ENCODE assay signal across 8 cellular contexts in the genomic region with DNA sequence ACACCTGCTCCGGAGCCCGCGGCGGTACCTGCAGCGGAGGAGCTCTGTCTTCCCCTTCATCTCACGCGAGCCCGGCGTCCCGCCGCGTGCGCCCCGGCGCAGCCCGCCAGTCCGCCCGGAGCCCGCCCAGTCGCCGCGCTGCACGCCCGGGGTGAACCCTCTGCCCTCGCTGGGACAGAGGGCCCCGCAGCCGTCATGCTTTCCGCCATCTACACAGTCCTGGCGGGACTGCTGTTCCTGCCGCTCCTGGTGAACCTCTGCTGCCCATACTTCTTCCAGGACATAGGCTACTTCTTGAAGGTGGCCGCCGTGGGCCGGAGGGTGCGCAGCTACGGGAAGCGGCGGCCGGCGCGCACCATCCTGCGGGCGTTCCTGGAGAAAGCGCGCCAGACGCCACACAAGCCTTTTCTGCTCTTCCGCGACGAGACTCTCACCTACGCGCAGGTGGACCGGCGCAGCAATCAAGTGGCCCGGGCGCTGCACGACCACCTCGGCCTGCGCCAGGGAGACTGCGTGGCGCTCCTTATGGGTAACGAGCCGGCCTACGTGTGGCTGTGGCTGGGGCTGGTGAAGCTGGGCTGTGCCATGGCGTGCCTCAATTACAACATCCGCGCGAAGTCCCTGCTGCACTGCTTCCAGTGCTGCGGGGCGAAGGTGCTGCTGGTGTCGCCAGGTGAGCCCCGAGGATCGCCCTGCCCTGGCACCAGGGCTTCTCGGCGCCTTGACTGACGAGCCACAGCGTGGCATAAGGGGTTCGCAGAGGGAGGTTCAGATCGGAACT. TPM values are rescaled to one million over a fixed set of nuclear protein-coding genes. Genes with fewer than 3 reads are reported as not detected.
DNase-seq lines count a peak whose midpoint lies in the region; ATAC-seq and TF ChIP-seq lines count a peak whose summit lies in the region.

No MANE protein-coding gene starts in this region.

- no peak for TF ChIP-seq RAD21 in IMR-90 (IDR thresholded peaks at IDR 0.05; ENCODE audit: low read length)

- BruUV-seq in IMR-90 (replicated peaks; lab: Mats Ljungman, UMichigan): no TSS peak

- H3K27ac ChIP-seq in CD4-positive, alpha-beta memory T cell (ENCODE audit: low read depth, low read length): no peak overlapping the region
- H3K27ac ChIP-seq in IMR-90 (ENCODE audit: insufficient read depth, low read length) (no peak overlapping the region), lung (ENCODE audit: low read depth in 1 of 2, low read length in 1 of 2) (no peak overlapping the region)

- no peak overlapping the region for H2BK120ac ChIP-seq in IMR-90 (ENCODE audit: low read depth, low read length)

- H3K27me3 ChIP-seq in CD4-positive, alpha-beta memory T cell (ENCODE audit: insufficient read depth, low read length): no peaks in the 10 kb centered on the region
- H3K27me3 ChIP-seq in IMR-90 (ENCODE audit: control insufficient read depth, insufficient read depth, low read length): peaks cover 49% of the 10 kb centered on the region
- H3K27me3 ChIP-seq in lung (ENCODE audit: control insufficient read depth, insufficient read depth): no peaks in the 10 kb centered on the region

- H3K4me1 Mint-ChIP-seq in CD4-positive, alpha-beta memory T cell: peaks cover 9 to 23% (median 13%) of the 10 kb centered on the region in 4 donors
- H3K4me1 Mint-ChIP-seq in stimulated activated naive B cell treated with anti-CD40 and anti-IgM and Interleukin-4, amounts not matched to agents 10 μg/mL and 1 μg/mL and 100 μg/mL, for 72 hours: peaks cover 10 to 15% of the 10 kb centered on the region in 2 donors

- H2AK5ac ChIP-seq in IMR-90 (ENCODE audit: low read depth, low read length): no peak overlapping the region

- peak overlapping the region; percentile 32 to 65 for H3K4me3 ChIP-seq in CD4-positive, alpha-beta memory T cell (ENCODE audit: low read length in 2 of 2)
- peak overlapping the region; percentile 78 for H3K4me3 ChIP-seq in IMR-90 (ENCODE audit: insufficient read depth, low read depth, low read length)
- peak overlapping the region; percentile 20 for H3K4me3 ChIP-seq in lung

- in situ Hi-C loops in IMR-90 (cut with MboI; ENCODE audit: low sequenced_read_pairs): no loop called here

- no peak overlapping the region for H4K91ac ChIP-seq in IMR-90 (ENCODE audit: insufficient read depth, low read depth, low read length)

- DNase-seq in CD4-positive, alpha-beta memory T cell: peak in 4 of 5 donors; percentile 9 to 39 (median 34)
- DNase-seq in IMR-90 (peak; percentile 15), UCSD-AML1 (lab: John Stamatoyannopoulos, UW; ENCODE audit: unreplicated experiment) (peak; percentile 56), dermis blood vessel endothelial cell (peak; percentile 42), lung (ENCODE audit: low spot score) (no peak), cortex of kidney (lab: John Stamatoyannopoulos, UW) (no peak)
- DNase-seq in stimulated activated naive B cell treated with anti-CD40 and anti-IgM and Interleukin-4, amounts not matched to agents 10 μg/mL and 1 μg/mL and 100 μg/mL, for 72 hours: peak; percentile 36

- no peak overlapping the region for H3K18ac ChIP-seq in IMR-90 (ENCODE audit: low read depth, low read length)

- H3K14ac ChIP-seq in IMR-90 (replicated peaks; ENCODE audit: low read depth, low read length): 0 out of 2 replicates have a peak overlapping the region, but pooled peaks have one; percentile 8

- H3K9me3 Mint-ChIP-seq in CD4-positive, alpha-beta memory T cell: no peaks in the 10 kb centered on the region
- H3K9me3 Mint-ChIP-seq in stimulated activated naive B cell treated with anti-CD40 and anti-IgM and Interleukin-4, amounts not matched to agents 10 μg/mL and 1 μg/mL and 100 μg/mL, for 72 hours: no peaks in the 10 kb centered on the region

- H3K36me3 ChIP-seq in CD4-positive, alpha-beta memory T cell (ENCODE audit: insufficient read depth, low read length): no peaks in the 10 kb centered on the region
- no peaks in the 10 kb centered on the region for H3K36me3 ChIP-seq in IMR-90 (ENCODE audit: control insufficient read depth, insufficient read depth, low read length)
- H3K36me3 ChIP-seq in lung (ENCODE audit: control insufficient read depth in 2 of 2, insufficient read depth in 2 of 2, low read length in 2 of 2): no peaks in the 10 kb centered on the region

- dilution Hi-C loops in IMR-90 (cut with HindIII; ENCODE audit: low sequenced_read_pairs, unreplicated experiment): no loop called here

- H3K4ac ChIP-seq in IMR-90 (ENCODE audit: low read depth, low read length): no peak overlapping the region

- H3K27ac Mint-ChIP-seq in CD4-positive, alpha-beta memory T cell: peak overlapping the region in 4 of 7 donors; percentile 29 to 78 (median 58)
- H3K27ac Mint-ChIP-seq in stimulated activated naive B cell treated with anti-CD40 and anti-IgM and Interleukin-4, amounts not matched to agents 10 μg/mL and 1 μg/mL and 100 μg/mL, for 72 hours: peak overlapping the region; percentile 70

- 0 out of 2 replicates have a peak overlapping the region, but pooled peaks have one; percentile 6 for H3K23ac ChIP-seq in IMR-90 (ENCODE audit: low read depth, low read length)

- no peaks in the 10 kb centered on the region for H3K79me1 ChIP-seq in IMR-90 (ENCODE audit: low read depth in 1 of 2, low read length in 2 of 2)

- peaks cover 5 to 15% of the 10 kb centered on the region in 2 donors for H3K27me3 Mint-ChIP-seq in CD4-positive, alpha-beta memory T cell
- H3K27me3 Mint-ChIP-seq in stimulated activated naive B cell treated with anti-CD40 and anti-IgM and Interleukin-4, amounts not matched to agents 10 μg/mL and 1 μg/mL and 100 μg/mL, for 72 hours: peaks cover 22 to 30% of the 10 kb centered on the region in 2 donors

- intact Hi-C loops in CD4-positive, alpha-beta memory T cell (cut with micrococcal nuclease): loop anchor here (1.0 kb wide), 1 partner anchor 134 kb away; no protein-coding TSS in a partner anchor
- intact Hi-C loops in IMR-90 (cut with micrococcal nuclease): no loop called here

- H3K9me1 ChIP-seq in IMR-90 (ENCODE audit: insufficient read depth, low read length): no peaks in the 10 kb centered on the region

- H2BK5ac ChIP-seq in IMR-90 (ENCODE audit: low read depth, low read length, poor library complexity, severe bottlenecking): no peak overlapping the region

- H2AFZ ChIP-seq in IMR-90 (replicated peaks; ENCODE audit: low read length, poor library complexity): peak overlapping the region; percentile 92

- no peaks in the 10 kb centered on the region for H3K9me3 ChIP-seq in CD4-positive, alpha-beta memory T cell (ENCODE audit: control insufficient read depth in 1 of 2, low read length in 2 of 2)
- H3K9me3 ChIP-seq in IMR-90 (ENCODE audit: control insufficient read depth, insufficient read depth, low read length): no peaks in the 10 kb centered on the region
- H3K9me3 ChIP-seq in lung (ENCODE audit: control insufficient read depth in 2 of 2, insufficient read depth in 1 of 2, low read length in 1 of 2): peaks cover 0 to 3% of the 10 kb centered on the region in 2 donors

- no peak overlapping the region for H4K5ac ChIP-seq in IMR-90 (ENCODE audit: low read depth, low read length)

- no peak overlapping the region for H2AK9ac ChIP-seq in IMR-90 (replicated peaks; ENCODE audit: low read depth, low read length, poor library complexity)

- no peaks in the 10 kb centered on the region for H4K20me1 ChIP-seq in IMR-90 (ENCODE audit: insufficient read depth, low read length)

- H3K4me3 Mint-ChIP-seq in CD4-positive, alpha-beta memory T cell: peak overlapping the region; percentile 91 to 98 (median 92)
- peak overlapping the region; percentile 93 to 97 for H3K4me3 Mint-ChIP-seq in stimulated activated naive B cell treated with anti-CD40 and anti-IgM and Interleukin-4, amounts not matched to agents 10 μg/mL and 1 μg/mL and 100 μg/mL, for 72 hours

- peaks cover 10% of the 10 kb centered on the region for H3K4me1 ChIP-seq in CD4-positive, alpha-beta memory T cell (ENCODE audit: insufficient read depth, low read length)
- peaks cover 3% of the 10 kb centered on the region; the same call in 1 of the 2 replicates for H3K4me1 ChIP-seq in IMR-90 (ENCODE audit: control insufficient read depth, insufficient read depth, low read length)
- H3K4me1 ChIP-seq in lung (ENCODE audit: control insufficient read depth in 2 of 2, insufficient read depth in 2 of 2, low read length in 2 of 2): peaks cover 0 to 9% of the 10 kb centered on the region in 2 donors

- H3K36me3 Mint-ChIP-seq in CD4-positive, alpha-beta memory T cell: peaks cover 0 to 4% of the 10 kb centered on the region in 2 donors
- H3K36me3 Mint-ChIP-seq in stimulated activated naive B cell treated with anti-CD40 and anti-IgM and Interleukin-4, amounts not matched to agents 10 μg/mL and 1 μg/mL and 100 μg/mL, for 72 hours: no peaks in the 10 kb centered on the region

- 4% methylated on average over 19 of the region's 77 CpGs; no CpG with 5 or more reads in 1 of the 2 experiments for WGBS in IMR-90 (ENCODE audit: extremely low coverage in 2 of 2, insufficient read length in 1 of 2), 2 experiments
- 1 to 2% methylated on average over 77 of the region's 77 CpGs for WGBS in lung, 2 donors

- CTCF ChIA-PET in CD4-positive, alpha-beta memory T cell (lab: Charles Lee; ENCODE audit: partially characterized antibody): interaction anchor here (0.7 to 5.2 kb wide), 3 partner anchors 13 to 229 kb away, joined by 3 to 44 read pairs (median 4); no protein-coding TSS in a partner anchor
- CTCF ChIA-PET in IMR-90 (lab: Yijun Ruan, JAX): no interaction called here

- no peak overlapping the region for H3K56ac ChIP-seq in IMR-90 (ENCODE audit: extremely low read depth, insufficient read depth, low read length)

- no peak overlapping the region for H4K8ac ChIP-seq in IMR-90 (ENCODE audit: low read depth in 2 of 2, low read length in 2 of 2)

- ATAC-seq in GM19463 (IDR thresholded peaks at IDR 0.05; ENCODE audit: unreplicated experiment) (peak; percentile 52), IMR-90 (ENCODE audit: low read depth) (peak; percentile 88), lung (ENCODE audit: insufficient read depth, low FRiP score) (peak; percentile 45)
- ATAC-seq in stimulated activated naive B cell treated with anti-CD40 and anti-IgM and Interleukin-4, amounts not matched to agents 10 μg/mL and 1 μg/mL and 100 μg/mL, for 72 hours (replicated peaks): peak; percentile 77 to 82

- H2BK20ac ChIP-seq in IMR-90 (ENCODE audit: low read depth, low read length): no peak overlapping the region

- no peak overlapping the region for H2BK15ac ChIP-seq in IMR-90 (ENCODE audit: low read depth, low read length)

- TF ChIP-seq CTCF in IMR-90 (conservative IDR thresholded peaks at IDR 0.05; ENCODE audit: low read depth, low read length) (no peak), lung (IDR thresholded peaks at IDR 0.05; ENCODE audit: control extremely low read depth, extremely low read depth) (no peak)

- no peak for TF ChIP-seq POLR2A in IMR-90 (IDR thresholded peaks at IDR 0.05; ENCODE audit: low read depth, low read length)

- H3K9ac ChIP-seq in IMR-90 (ENCODE audit: low read depth, low read length): no peak overlapping the region

- H3K4me2 ChIP-seq in IMR-90 (ENCODE audit: low read depth, low read length): peak overlapping the region; percentile 98

- POLR2A ChIA-PET in CD4-positive, alpha-beta memory T cell (lab: Charles Lee; ENCODE audit: partially characterized antibody): interaction anchor here (1.2 to 1.7 kb wide), 3 partner anchors 78 to 241 kb away, joined by 3 to 6 read pairs (median 4); a partner anchor contains a TSS
- POLR2A ChIA-PET in IMR-90 (lab: Charles Lee; ENCODE audit: unreplicated experiment): interaction anchor here (0.6 kb wide), 1 partner anchor 153 kb away, joined by 4 read pairs; no protein-coding TSS in a partner anchor

RNA-seq across cellular contexts. Expression of a gene that starts 0.4 kb away (rescaled TPM):
- under 1 TPM; 0.61 to 0.75 TPM for total RNA-seq in CD4-positive, alpha-beta memory T cell
- under 1 TPM in 1 of 2 donors, not detected in 1; 0.93 TPM for polyA plus RNA-seq in CD4-positive, alpha-beta memory T cell
- total RNA-seq in IMR-90 (2012; rRNA removed) (under 0.01 TPM in 1 of 2 replicates, not detected in the other), dermis blood vessel endothelial cell (5.1 and 7.1 TPM in 2 replicates), lung (1 to 10 TPM; 5.9 to 6.6 TPM)
- polyA plus RNA-seq in IMR-90 (2012; rRNA removed) (not detected in 2 replicates), lung (1 to 10 TPM; 3.5 to 4.5 TPM)
- 0.03 TPM in 1 of 2 replicates, not detected in the other for polyA plus RNA-seq in IMR-90 (2012; cell fraction: cytosol; rRNA removed)
- not detected in 2 replicates for polyA plus RNA-seq in IMR-90 (2012; cell fraction: nucleus; rRNA removed; ENCODE audit: low replicate concordance)

Comparison
In these comparisons a context has a peak if more than half of its experiments do, and no peak if none do; other contexts are left out.
1. DNase-seq: peak in CD4-positive, alpha-beta memory T cell (4 of 5), IMR-90 (single experiment), UCSD-AML1 (single experiment), dermis blood vessel endothelial cell (single experiment) and stimulated activated naive B cell treated with anti-CD40 and anti-IgM and Interleukin-4, amounts not matched to agents 10 μg/mL and 1 μg/mL and 100 μg/mL, for 72 hours (single experiment); none in lung (single experiment) and cortex of kidney (single experiment).
2. H3K4me3 ChIP-seq: peak in every context shown above with its lines; median percentile 78 in IMR-90; 48 in CD4-positive, alpha-beta memory T cell; 20 in lung.
3. Peak in every context shown above with its lines, with median percentiles within 50 percentile points of each other: ATAC-seq.